Comparison of ENCODE assay signal across 1 cellular context in the genomic region with DNA sequence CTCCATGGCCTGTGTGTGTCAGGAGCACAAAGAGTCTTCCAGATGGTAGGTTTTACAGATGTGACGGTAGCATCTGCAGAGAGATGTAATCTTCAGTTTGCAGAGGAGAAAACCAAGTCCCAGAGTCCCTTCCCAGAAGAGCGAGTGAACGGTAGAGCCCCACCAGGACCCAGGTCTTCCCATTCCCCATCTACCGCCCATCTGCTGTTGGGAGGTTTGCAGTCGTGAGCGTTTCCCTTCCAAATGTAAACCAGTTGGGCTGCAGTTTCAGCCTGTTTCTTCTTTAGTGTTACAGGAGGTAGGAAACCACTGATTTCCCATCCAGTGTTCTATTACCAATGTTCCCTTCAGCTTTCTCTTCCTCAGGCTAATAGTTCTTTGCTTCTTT.
TF ChIP-seq lines count a peak whose summit lies in the region.

No MANE protein-coding gene starts in this region.

TF ChIP-seq in GM23338, 12 proteins besides CTCF, POLR2A, EP300 and RAD21 (continued from another document):
- TF ChIP-seq, protein P1, sequence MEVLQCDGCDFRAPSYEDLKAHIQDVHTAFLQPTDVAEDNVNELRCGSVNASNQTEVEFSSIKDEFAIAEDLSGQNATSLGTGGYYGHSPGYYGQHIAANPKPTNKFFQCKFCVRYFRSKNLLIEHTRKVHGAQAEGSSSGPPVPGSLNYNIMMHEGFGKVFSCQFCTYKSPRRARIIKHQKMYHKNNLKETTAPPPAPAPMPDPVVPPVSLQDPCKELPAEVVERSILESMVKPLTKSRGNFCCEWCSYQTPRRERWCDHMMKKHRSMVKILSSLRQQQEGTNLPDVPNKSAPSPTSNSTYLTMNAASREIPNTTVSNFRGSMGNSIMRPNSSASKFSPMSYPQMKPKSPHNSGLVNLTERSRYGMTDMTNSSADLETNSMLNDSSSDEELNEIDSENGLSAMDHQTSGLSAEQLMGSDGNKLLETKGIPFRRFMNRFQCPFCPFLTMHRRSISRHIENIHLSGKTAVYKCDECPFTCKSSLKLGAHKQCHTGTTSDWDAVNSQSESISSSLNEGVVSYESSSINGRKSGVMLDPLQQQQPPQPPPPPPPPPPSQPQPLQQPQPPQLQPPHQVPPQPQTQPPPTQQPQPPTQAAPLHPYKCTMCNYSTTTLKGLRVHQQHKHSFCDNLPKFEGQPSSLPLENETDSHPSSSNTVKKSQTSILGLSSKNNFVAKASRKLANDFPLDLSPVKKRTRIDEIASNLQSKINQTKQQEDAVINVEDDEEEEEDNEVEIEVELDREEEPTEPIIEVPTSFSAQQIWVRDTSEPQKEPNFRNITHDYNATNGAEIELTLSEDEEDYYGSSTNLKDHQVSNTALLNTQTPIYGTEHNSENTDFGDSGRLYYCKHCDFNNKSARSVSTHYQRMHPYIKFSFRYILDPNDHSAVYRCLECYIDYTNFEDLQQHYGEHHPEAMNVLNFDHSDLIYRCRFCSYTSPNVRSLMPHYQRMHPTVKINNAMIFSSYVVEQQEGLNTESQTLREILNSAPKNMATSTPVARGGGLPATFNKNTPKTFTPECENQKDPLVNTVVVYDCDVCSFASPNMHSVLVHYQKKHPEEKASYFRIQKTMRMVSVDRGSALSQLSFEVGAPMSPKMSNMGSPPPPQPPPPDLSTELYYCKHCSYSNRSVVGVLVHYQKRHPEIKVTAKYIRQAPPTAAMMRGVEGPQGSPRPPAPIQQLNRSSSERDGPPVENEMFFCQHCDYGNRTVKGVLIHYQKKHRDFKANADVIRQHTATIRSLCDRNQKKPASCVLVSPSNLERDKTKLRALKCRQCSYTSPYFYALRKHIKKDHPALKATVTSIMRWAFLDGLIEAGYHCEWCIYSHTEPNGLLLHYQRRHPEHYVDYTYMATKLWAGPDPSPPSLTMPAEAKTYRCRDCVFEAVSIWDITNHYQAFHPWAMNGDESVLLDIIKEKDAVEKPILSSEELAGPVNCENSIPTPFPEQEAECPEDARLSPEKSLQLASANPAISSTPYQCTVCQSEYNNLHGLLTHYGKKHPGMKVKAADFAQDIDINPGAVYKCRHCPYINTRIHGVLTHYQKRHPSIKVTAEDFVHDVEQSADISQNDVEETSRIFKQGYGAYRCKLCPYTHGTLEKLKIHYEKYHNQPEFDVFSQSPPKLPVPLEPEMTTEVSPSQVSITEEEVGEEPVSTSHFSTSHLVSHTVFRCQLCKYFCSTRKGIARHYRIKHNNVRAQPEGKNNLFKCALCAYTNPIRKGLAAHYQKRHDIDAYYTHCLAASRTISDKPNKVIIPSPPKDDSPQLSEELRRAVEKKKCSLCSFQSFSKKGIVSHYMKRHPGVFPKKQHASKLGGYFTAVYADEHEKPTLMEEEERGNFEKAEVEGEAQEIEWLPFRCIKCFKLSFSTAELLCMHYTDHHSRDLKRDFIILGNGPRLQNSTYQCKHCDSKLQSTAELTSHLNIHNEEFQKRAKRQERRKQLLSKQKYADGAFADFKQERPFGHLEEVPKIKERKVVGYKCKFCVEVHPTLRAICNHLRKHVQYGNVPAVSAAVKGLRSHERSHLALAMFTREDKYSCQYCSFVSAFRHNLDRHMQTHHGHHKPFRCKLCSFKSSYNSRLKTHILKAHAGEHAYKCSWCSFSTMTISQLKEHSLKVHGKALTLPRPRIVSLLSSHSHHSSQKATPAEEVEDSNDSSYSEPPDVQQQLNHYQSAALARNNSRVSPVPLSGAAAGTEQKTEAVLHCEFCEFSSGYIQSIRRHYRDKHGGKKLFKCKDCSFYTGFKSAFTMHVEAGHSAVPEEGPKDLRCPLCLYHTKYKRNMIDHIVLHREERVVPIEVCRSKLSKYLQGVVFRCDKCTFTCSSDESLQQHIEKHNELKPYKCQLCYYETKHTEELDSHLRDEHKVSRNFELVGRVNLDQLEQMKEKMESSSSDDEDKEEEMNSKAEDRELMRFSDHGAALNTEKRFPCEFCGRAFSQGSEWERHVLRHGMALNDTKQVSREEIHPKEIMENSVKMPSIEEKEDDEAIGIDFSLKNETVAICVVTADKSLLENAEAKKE (CRISPR knock-in tag; IDR thresholded peaks at IDR 0.05): no peak
- TF ChIP-seq NANOG (IDR thresholded peaks at IDR 0.05; ENCODE audit: borderline replicate concordance) (no peak), CREB1 (CRISPR knock-in tag; IDR thresholded peaks at IDR 0.05; ENCODE audit: low read depth) (no peak)
- TF ChIP-seq, protein P2, sequence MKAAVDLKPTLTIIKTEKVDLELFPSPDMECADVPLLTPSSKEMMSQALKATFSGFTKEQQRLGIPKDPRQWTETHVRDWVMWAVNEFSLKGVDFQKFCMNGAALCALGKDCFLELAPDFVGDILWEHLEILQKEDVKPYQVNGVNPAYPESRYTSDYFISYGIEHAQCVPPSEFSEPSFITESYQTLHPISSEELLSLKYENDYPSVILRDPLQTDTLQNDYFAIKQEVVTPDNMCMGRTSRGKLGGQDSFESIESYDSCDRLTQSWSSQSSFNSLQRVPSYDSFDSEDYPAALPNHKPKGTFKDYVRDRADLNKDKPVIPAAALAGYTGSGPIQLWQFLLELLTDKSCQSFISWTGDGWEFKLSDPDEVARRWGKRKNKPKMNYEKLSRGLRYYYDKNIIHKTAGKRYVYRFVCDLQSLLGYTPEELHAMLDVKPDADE (IDR thresholded peaks at IDR 0.05): no peak
TF ChIP-seq in GM23338: peak in this region for 0.
